In genomic region chr15:32687556-32687955, GRCh38 we compare ENCODE assay signal across 18 cellular contexts. TPM values are rescaled to one million over a fixed set of nuclear protein-coding genes. Genes with fewer than 3 reads are reported as not detected.
DNase-seq lines count a peak whose midpoint lies in the region; ATAC-seq and TF ChIP-seq lines count a peak whose summit lies in the region.
"Had no signal": no experiment of that assay in that cellular context is flagged by ENCODE, and none has a peak within 500 bp of the region (broad histone marks: within the 10 kb centered on the region; RNA-seq: fewer than 3 reads in every experiment).

No MANE protein-coding gene starts in this region.

- ATAC-seq in IMR-90 (ENCODE audit: low read depth) (peak; percentile 19; the same call in 1 of the 2 replicates), HG02938 (IDR thresholded peaks at IDR 0.05; ENCODE audit: unreplicated experiment) (no peak)
- no peak for ATAC-seq in CD8-positive, alpha-beta T cell
- ATAC-seq: naive thymus-derived CD8-positive, alpha-beta T cell had no signal

- no CpG with 5 or more reads among the region's 5 CpGs for WGBS in IMR-90 (ENCODE audit: extremely low coverage in 2 of 2, insufficient read length in 1 of 2), 2 experiments

- H3K56ac ChIP-seq in IMR-90 (ENCODE audit: extremely low read depth, insufficient read depth, low read length), result no peak overlapping the region

- no peak overlapping the region for H2BK5ac ChIP-seq in IMR-90 (ENCODE audit: low read depth, low read length, poor library complexity, severe bottlenecking)

- no peaks in the 10 kb centered on the region for H3K9me3 Mint-ChIP-seq in CD8-positive, alpha-beta T cell
- H3K9me3 Mint-ChIP-seq: activated CD4-positive, alpha-beta memory T cell treated with anti-CD3 and anti-CD28 coated beads for 36 hours; naive thymus-derived CD8-positive, alpha-beta T cell had no signal

- H3K27ac Mint-ChIP-seq in CD8-positive, alpha-beta T cell, result no peak overlapping the region
- H3K27ac Mint-ChIP-seq: activated CD4-positive, alpha-beta memory T cell treated with anti-CD3 and anti-CD28 coated beads for 36 hours; CD8-positive, alpha-beta memory T cell; naive thymus-derived CD8-positive, alpha-beta T cell had no signal

- H3K27ac ChIP-seq in IMR-90 (ENCODE audit: insufficient read depth, low read length) (no peak overlapping the region), PC-9 (no peak overlapping the region)
- H3K27ac ChIP-seq in CD8-positive, alpha-beta T cell (ENCODE audit: low read depth, low read length), result no peak overlapping the region
- H3K27ac ChIP-seq: KMS-11 had no signal

- no peaks in the 10 kb centered on the region for H3K4me1 Mint-ChIP-seq in CD8-positive, alpha-beta T cell (ENCODE audit: low read depth)
- H3K4me1 Mint-ChIP-seq: CD8-positive, alpha-beta memory T cell had no signal

- POLR2A ChIA-PET in IMR-90 (lab: Charles Lee; ENCODE audit: unreplicated experiment) (no interaction called here), PC-9 (lab: Charles Lee; ENCODE audit: unreplicated experiment) (interaction anchor here (0.6 kb wide), 1 partner anchor 151 kb away, joined by 3 read pairs; no protein-coding TSS in a partner anchor)
- POLR2A ChIA-PET in CD8-positive, alpha-beta T cell (lab: Charles Lee), result no interaction called here

- H3K79me2 ChIP-seq in PC-9 (ENCODE audit: low read depth), result no peaks in the 10 kb centered on the region

- TF ChIP-seq CTCF in AG10803 (conservative IDR thresholded peaks at IDR 0.05; ENCODE audit: low read length) (no peak), IMR-90 (conservative IDR thresholded peaks at IDR 0.05; ENCODE audit: low read depth, low read length) (no peak), PC-9 (conservative IDR thresholded peaks at IDR 0.05) (no peak)
- TF ChIP-seq CTCF in CD8-positive, alpha-beta T cell (IDR thresholded peaks at IDR 0.05), result no peak

- peak overlapping the region; percentile 9; the same call in 1 of the 2 replicates for H3K18ac ChIP-seq in IMR-90 (ENCODE audit: low read depth, low read length)

- no peak for TF ChIP-seq RAD21 in IMR-90 (IDR thresholded peaks at IDR 0.05; ENCODE audit: low read length)

- CTCF ChIA-PET in IMR-90 (lab: Yijun Ruan, JAX), result interaction anchor here (0.7 to 1.3 kb wide), 2 partner anchors 25 to 42 kb away, joined by 3 to 5 read pairs; no protein-coding TSS in a partner anchor
- CTCF ChIA-PET in PC-9 (lab: Charles Lee), result interaction anchor here (0.6 kb wide), 1 partner anchor 29 kb away, joined by 3 read pairs; no protein-coding TSS in a partner anchor
- CTCF ChIA-PET in CD8-positive, alpha-beta T cell (lab: Charles Lee), result no interaction called here

- H3K27me3 ChIP-seq in IMR-90 (ENCODE audit: control insufficient read depth, insufficient read depth, low read length), result no peaks in the 10 kb centered on the region
- H3K27me3 ChIP-seq in PC-9 (ENCODE audit: insufficient read depth, low read depth), result no peaks in the 10 kb centered on the region
- no peaks in the 10 kb centered on the region for H3K27me3 ChIP-seq in CD8-positive, alpha-beta T cell (ENCODE audit: insufficient read depth, low read length)

- H3K4me3 Mint-ChIP-seq in CD8-positive, alpha-beta T cell, result no peak overlapping the region
- H3K4me3 Mint-ChIP-seq: activated CD4-positive, alpha-beta memory T cell treated with anti-CD3 and anti-CD28 coated beads for 36 hours; CD8-positive, alpha-beta memory T cell; naive thymus-derived CD8-positive, alpha-beta T cell had no signal

- H3K4me1 ChIP-seq in IMR-90 (ENCODE audit: control insufficient read depth, insufficient read depth, low read length) (peaks cover 18% of the 10 kb centered on the region), PC-9 (replicated peaks; ENCODE audit: insufficient read depth) (peaks cover 2% of the 10 kb centered on the region; the same call in 1 of the 2 replicates)
- H3K4me1 ChIP-seq in CD8-positive, alpha-beta T cell (ENCODE audit: insufficient read depth, low read length), result no peaks in the 10 kb centered on the region

- H3K9ac ChIP-seq in IMR-90 (ENCODE audit: low read depth, low read length), result no peak overlapping the region
- H3K9ac ChIP-seq: KMS-11 had no signal

- peak overlapping the region; percentile 23; the same call in 1 of the 2 replicates for H2BK120ac ChIP-seq in IMR-90 (ENCODE audit: low read depth, low read length)

- peaks cover 14% of the 10 kb centered on the region for H3K9me1 ChIP-seq in IMR-90 (ENCODE audit: insufficient read depth, low read length)

- H3K9me2 ChIP-seq in PC-9 (ENCODE audit: insufficient read depth), result no peaks in the 10 kb centered on the region

- H3K36me3 Mint-ChIP-seq in CD8-positive, alpha-beta T cell, result no peaks in the 10 kb centered on the region
- H3K36me3 Mint-ChIP-seq: activated CD4-positive, alpha-beta memory T cell treated with anti-CD3 and anti-CD28 coated beads for 36 hours; CD8-positive, alpha-beta memory T cell; naive thymus-derived CD8-positive, alpha-beta T cell had no signal

- H2AK5ac ChIP-seq in IMR-90 (ENCODE audit: low read depth, low read length), result no peak overlapping the region

- H4K5ac ChIP-seq in IMR-90 (ENCODE audit: low read depth, low read length), result peak overlapping the region; percentile 0; the same call in 1 of the 2 replicates

- no peaks in the 10 kb centered on the region for H3F3A ChIP-seq in PC-9 (ENCODE audit: insufficient read depth, low read depth)

- H3K79me1 ChIP-seq in IMR-90 (ENCODE audit: low read depth in 1 of 2, low read length in 2 of 2), result peaks cover 0 to 13% of the 10 kb centered on the region in 2 experiments; a peak in 2 of 4 replicates

- H4K91ac ChIP-seq in IMR-90 (ENCODE audit: insufficient read depth, low read depth, low read length), result no peak overlapping the region

- H3K36me3 ChIP-seq in IMR-90 (ENCODE audit: control insufficient read depth, insufficient read depth, low read length), result no peaks in the 10 kb centered on the region
- H3K36me3 ChIP-seq in PC-9 (ENCODE audit: low read depth), result no peaks in the 10 kb centered on the region
- no peaks in the 10 kb centered on the region for H3K36me3 ChIP-seq in CD8-positive, alpha-beta T cell (ENCODE audit: insufficient read depth, low read length)

- H4K20me1 ChIP-seq in IMR-90 (ENCODE audit: insufficient read depth, low read length), result no peaks in the 10 kb centered on the region
- no peaks in the 10 kb centered on the region for H4K20me1 ChIP-seq in PC-9 (ENCODE audit: insufficient read depth)

- peak; percentile 37; the same call in 1 of the 2 replicates for TF ChIP-seq POLR2A in IMR-90 (IDR thresholded peaks at IDR 0.05; ENCODE audit: low read depth, low read length)

- no peak overlapping the region for H3K14ac ChIP-seq in IMR-90 (replicated peaks; ENCODE audit: low read depth, low read length)

- no peak overlapping the region for H4K8ac ChIP-seq in IMR-90 (ENCODE audit: low read depth in 2 of 2, low read length in 2 of 2)

- no peaks in the 10 kb centered on the region for H3K27me3 Mint-ChIP-seq in CD8-positive, alpha-beta T cell (ENCODE audit: low read depth)
- H3K27me3 Mint-ChIP-seq: activated CD4-positive, alpha-beta memory T cell treated with anti-CD3 and anti-CD28 coated beads for 36 hours; CD8-positive, alpha-beta memory T cell had no signal

- no peak overlapping the region for H3K23ac ChIP-seq in IMR-90 (ENCODE audit: low read depth, low read length)

- no peak overlapping the region for H2AK9ac ChIP-seq in IMR-90 (replicated peaks; ENCODE audit: low read depth, low read length, poor library complexity)

- H2BK20ac ChIP-seq in IMR-90 (ENCODE audit: low read depth, low read length), result no peak overlapping the region

- H2AFZ ChIP-seq in IMR-90 (replicated peaks; ENCODE audit: low read length, poor library complexity) (no peak overlapping the region), PC-9 (no peak overlapping the region)

- H3K9me3 ChIP-seq in IMR-90 (ENCODE audit: control insufficient read depth, insufficient read depth, low read length) (no peaks in the 10 kb centered on the region), PC-9 (ENCODE audit: insufficient read depth, low read depth) (no peaks in the 10 kb centered on the region)
- H3K9me3 ChIP-seq in CD8-positive, alpha-beta T cell (ENCODE audit: low read length), result no peaks in the 10 kb centered on the region

- no peak overlapping the region for H3K4me3 ChIP-seq in AG10803 (ENCODE audit: low read length)
- H3K4me3 ChIP-seq in IMR-90 (ENCODE audit: insufficient read depth, low read depth, low read length), result no peak overlapping the region
- H3K4me3 ChIP-seq in PC-9, result no peak overlapping the region
- no peak overlapping the region for H3K4me3 ChIP-seq in CD8-positive, alpha-beta T cell (ENCODE audit: low read depth, low read length)
- H3K4me3 ChIP-seq: skin epidermis had no signal

- DNase-seq in AG10803 (ENCODE audit: low read depth) (peak; percentile 72), IMR-90 (peak; percentile 65), amniotic epithelial cell (ENCODE audit: low read depth) (peak; percentile 58), foreskin melanocyte (peak; percentile 49), PC-9 (no peak), NCI-H1092 (lab: John Stamatoyannopoulos, UW) (no peak)
- no peak for DNase-seq in CD8-positive, alpha-beta T cell
- DNase-seq: activated CD4-positive, alpha-beta memory T cell treated with anti-CD3 and anti-CD28 coated beads for 36 hours; activated naive CD4-positive, alpha-beta T cell treated with Interleukin-2 at 50 U/mL for 16 hours; CD8-positive, alpha-beta memory T cell; DND-41; glutamatergic neuron; H7; naive thymus-derived CD8-positive, alpha-beta T cell; stimulated activated CD4-positive, alpha-beta T cell treated with anti-CD3 and anti-CD28 coated beads, Interleukin-4, amount 100 ng/mL, for 24 hours had no signal

- BruUV-seq in IMR-90 (replicated peaks; lab: Mats Ljungman, UMichigan) (no TSS peak), PC-9 (replicated peaks; lab: Mats Ljungman, UMichigan) (no TSS peak)

- no peak overlapping the region for H3K4me2 ChIP-seq in IMR-90 (ENCODE audit: low read depth, low read length)
- no peak overlapping the region for H3K4me2 ChIP-seq in PC-9
- H3K4me2 ChIP-seq: KMS-11 had no signal

- H2BK15ac ChIP-seq in IMR-90 (ENCODE audit: low read depth, low read length), result 0 out of 3 replicates have a peak overlapping the region, but pooled peaks have one; percentile 3

- intact Hi-C loops in IMR-90 (cut with micrococcal nuclease) (no loop called here), PC-9 (cut with micrococcal nuclease; ENCODE audit: unreplicated experiment) (no loop called here)
- intact Hi-C loops in CD8-positive, alpha-beta T cell (cut with DNase I, micrococcal nuclease), result no loop called here

- H3K4ac ChIP-seq in IMR-90 (ENCODE audit: low read depth, low read length), result peak overlapping the region; percentile 17; the same call in 1 of the 2 replicates

- in situ Hi-C loops in IMR-90 (cut with MboI; ENCODE audit: low sequenced_read_pairs), result no loop called here

- dilution Hi-C loops in IMR-90 (cut with HindIII; ENCODE audit: low sequenced_read_pairs, unreplicated experiment), result no loop called here

RNA-seq across cellular contexts. Expression of gene GREM1, which starts 30.2 kb away (rescaled TPM):
- total RNA-seq in IMR-90 (2012; rRNA removed), result 848 and 1,032 TPM in 2 replicates
- 852 and 1,130 TPM in 2 replicates for polyA plus RNA-seq in IMR-90 (2012; rRNA removed)
- polyA plus RNA-seq in IMR-90 (2012; cell fraction: cytosol; rRNA removed), result 185 and 289 TPM in 2 replicates
- 59.3 and 362 TPM in 2 replicates for polyA plus RNA-seq in IMR-90 (2012; cell fraction: nucleus; rRNA removed; ENCODE audit: low replicate concordance)
- 0.39 and 0.48 TPM in 2 replicates for total RNA-seq in PC-9 (2021)
- not detected for total RNA-seq in CD8-positive, alpha-beta T cell
- total RNA-seq: activated CD4-positive, alpha-beta memory T cell treated with anti-CD3 and anti-CD28 coated beads for 36 hours; CD8-positive, alpha-beta memory T cell; naive thymus-derived CD8-positive, alpha-beta T cell had no signal
- polyA plus RNA-seq: CD8-positive, alpha-beta memory T cell; naive thymus-derived CD8-positive, alpha-beta T cell had no signal

RNA-seq across cellular contexts. Expression of gene SCG5, which starts 46.0 kb away (rescaled TPM):
- total RNA-seq in IMR-90 (2012; rRNA removed), result 7.9 and 8.3 TPM in 2 replicates
- 15.6 and 16.8 TPM in 2 replicates for polyA plus RNA-seq in IMR-90 (2012; rRNA removed)
- polyA plus RNA-seq in IMR-90 (2012; cell fraction: cytosol; rRNA removed), result 12.1 and 13.8 TPM in 2 replicates
- polyA plus RNA-seq in IMR-90 (2012; cell fraction: nucleus; rRNA removed; ENCODE audit: low replicate concordance), result 4.1 and 8.2 TPM in 2 replicates
- total RNA-seq in PC-9 (2021), result 0.39 TPM in 1 of 2 replicates, not detected in the other
- not detected for total RNA-seq in CD8-positive, alpha-beta T cell
- total RNA-seq: naive thymus-derived CD8-positive, alpha-beta T cell had no signal
- polyA plus RNA-seq: CD8-positive, alpha-beta memory T cell; naive thymus-derived CD8-positive, alpha-beta T cell had no signal

Comparison
In these comparisons a context has a peak if more than half of its experiments do, and no peak if none do; other contexts are left out.
1. DNase-seq: peak in AG10803 (single experiment), IMR-90 (single experiment), amniotic epithelial cell (single experiment) and foreskin melanocyte (single experiment); none in PC-9 (0 of 2), NCI-H1092 (single experiment) and CD8-positive, alpha-beta T cell (0 of 7).
2. RNA of gene GREM1, which starts 30.2 kb away (total RNA-seq): 848 to 1,032 TPM in IMR-90; 0.39 to 0.48 TPM in PC-9 and not detected in CD8-positive, alpha-beta T cell; every median in the first group is over 100 times any median in the second.